27 cellular contexts compared by ENCODE assay signal in genomic region chr11:68748061-68748460, GRCh38. TPM values are rescaled to one million over a fixed set of nuclear protein-coding genes. Genes with fewer than 3 reads are reported as not detected.
"Had no signal": no experiment of that assay in that cellular context is flagged by ENCODE, and none has a peak within 500 bp of the region (broad histone marks: within the 10 kb centered on the region; RNA-seq: fewer than 3 reads in every experiment).

No MANE protein-coding gene starts in this region.

- H3K27me3 Mint-ChIP-seq: stimulated activated naive B cell treated with anti-CD40 and anti-IgM and Interleukin-4, amounts not matched to agents 10 μg/mL and 1 μg/mL and 100 μg/mL, for 72 hours had no signal

- H3K27ac Mint-ChIP-seq: naive thymus-derived CD4-positive, alpha-beta T cell; nephron progenitor cell; neural progenitor cell; progenitor cell of endocrine pancreas; stimulated activated naive B cell treated with anti-CD40 and anti-IgM and Interleukin-4, amounts not matched to agents 10 μg/mL and 1 μg/mL and 100 μg/mL, for 72 hours had no signal

- H3K9me3 Mint-ChIP-seq: naive thymus-derived CD4-positive, alpha-beta T cell; nephron progenitor cell; neural progenitor cell; stimulated activated naive B cell treated with anti-CD40 and anti-IgM and Interleukin-4, amounts not matched to agents 10 μg/mL and 1 μg/mL and 100 μg/mL, for 72 hours had no signal

- ATAC-seq: heart left ventricle; mucosa of descending colon; naive thymus-derived CD4-positive, alpha-beta T cell; right lobe of liver; stimulated activated naive B cell treated with anti-CD40 and anti-IgM and Interleukin-4, amounts not matched to agents 10 μg/mL and 1 μg/mL and 100 μg/mL, for 72 hours; stimulated activated naive CD8-positive, alpha-beta T cell treated with anti-CD3 and anti-CD28 coated beads, Interleukin-15, Interleukin-2, amounts not matched to agents 100 U/mL and 50 U/mL, for 24 hours had no signal

- H3K4me3 ChIP-seq: heart left ventricle, hepatocyte, left ventricle myocardium inferior, lung, mucosa of descending colon, neural progenitor cell, ovary, right atrium auricular region, right lobe of liver, smooth muscle cell, stomach, suprapubic skin, thoracic aorta, tibial artery, uterus had no signal

- H3K36me3 ChIP-seq: heart left ventricle, left ventricle myocardium inferior, neural progenitor cell, ovary, right atrium auricular region, right lobe of liver, stomach, suprapubic skin, thoracic aorta, tibial artery, uterus had no signal

- H3K27me3 ChIP-seq: heart left ventricle, hepatocyte, ovary, right atrium auricular region, right lobe of liver, stomach, suprapubic skin, tibial artery, uterus had no signal

- H3K4me3 Mint-ChIP-seq: naive thymus-derived CD4-positive, alpha-beta T cell; nephron progenitor cell; neural progenitor cell; stimulated activated naive B cell treated with anti-CD40 and anti-IgM and Interleukin-4, amounts not matched to agents 10 μg/mL and 1 μg/mL and 100 μg/mL, for 72 hours had no signal

- H3K4me1 ChIP-seq: right lobe of liver, uterus had no signal

- DNase-seq: heart left ventricle; islet precursor cell; left ventricle myocardium inferior; midbrain; mucosa of descending colon; naive thymus-derived CD4-positive, alpha-beta T cell; nephron progenitor cell; ovary; right lobe of liver; stimulated activated CD4-positive, alpha-beta T cell treated with anti-CD3 and anti-CD28 coated beads, Interleukin-2, amount 100 ng/mL, for 24 hours; stimulated activated CD4-positive, alpha-beta T cell treated with anti-CD3 and anti-CD28 coated beads, Interleukin-4, amount 100 ng/mL, for 1 hour; stimulated activated naive B cell treated with anti-CD40 and anti-IgM and Interleukin-4, amounts not matched to agents 10 μg/mL and 1 μg/mL and 100 μg/mL, for 72 hours; stimulated activated naive CD8-positive, alpha-beta T cell treated with anti-CD3 and anti-CD28 coated beads, Interleukin-15, Interleukin-2, amounts not matched to agents 100 U/mL and 50 U/mL, for 24 hours; stomach; tibial artery; trophoblast cell; uterus had no signal

- H3K27ac ChIP-seq: hepatocyte, neural progenitor cell, ovary, right atrium auricular region, right lobe of liver, suprapubic skin, thoracic aorta, tibial artery, uterus had no signal

- H3K36me3 Mint-ChIP-seq: stimulated activated naive B cell treated with anti-CD40 and anti-IgM and Interleukin-4, amounts not matched to agents 10 μg/mL and 1 μg/mL and 100 μg/mL, for 72 hours had no signal

- H3K9me3 ChIP-seq: heart left ventricle, left ventricle myocardium inferior, mucosa of descending colon, ovary, right atrium auricular region, right lobe of liver, stomach, suprapubic skin, thoracic aorta, tibial artery, uterus had no signal

RNA-seq across cellular contexts. Expression of gene TESMIN, which starts 3.3 kb away (rescaled TPM):
- total RNA-seq: myocyte, skeletal muscle tissue had no signal
